1 cellular context compared by ENCODE assay signal in genomic region chr19:39679791-39680168, GRCh38.
TF ChIP-seq lines count a peak whose summit lies in the region.

No MANE protein-coding gene starts in this region.

TF ChIP-seq in H1, 55 proteins besides CTCF, POLR2A, EP300 and RAD21 (continued from another document):
- TF ChIP-seq, protein P1, sequence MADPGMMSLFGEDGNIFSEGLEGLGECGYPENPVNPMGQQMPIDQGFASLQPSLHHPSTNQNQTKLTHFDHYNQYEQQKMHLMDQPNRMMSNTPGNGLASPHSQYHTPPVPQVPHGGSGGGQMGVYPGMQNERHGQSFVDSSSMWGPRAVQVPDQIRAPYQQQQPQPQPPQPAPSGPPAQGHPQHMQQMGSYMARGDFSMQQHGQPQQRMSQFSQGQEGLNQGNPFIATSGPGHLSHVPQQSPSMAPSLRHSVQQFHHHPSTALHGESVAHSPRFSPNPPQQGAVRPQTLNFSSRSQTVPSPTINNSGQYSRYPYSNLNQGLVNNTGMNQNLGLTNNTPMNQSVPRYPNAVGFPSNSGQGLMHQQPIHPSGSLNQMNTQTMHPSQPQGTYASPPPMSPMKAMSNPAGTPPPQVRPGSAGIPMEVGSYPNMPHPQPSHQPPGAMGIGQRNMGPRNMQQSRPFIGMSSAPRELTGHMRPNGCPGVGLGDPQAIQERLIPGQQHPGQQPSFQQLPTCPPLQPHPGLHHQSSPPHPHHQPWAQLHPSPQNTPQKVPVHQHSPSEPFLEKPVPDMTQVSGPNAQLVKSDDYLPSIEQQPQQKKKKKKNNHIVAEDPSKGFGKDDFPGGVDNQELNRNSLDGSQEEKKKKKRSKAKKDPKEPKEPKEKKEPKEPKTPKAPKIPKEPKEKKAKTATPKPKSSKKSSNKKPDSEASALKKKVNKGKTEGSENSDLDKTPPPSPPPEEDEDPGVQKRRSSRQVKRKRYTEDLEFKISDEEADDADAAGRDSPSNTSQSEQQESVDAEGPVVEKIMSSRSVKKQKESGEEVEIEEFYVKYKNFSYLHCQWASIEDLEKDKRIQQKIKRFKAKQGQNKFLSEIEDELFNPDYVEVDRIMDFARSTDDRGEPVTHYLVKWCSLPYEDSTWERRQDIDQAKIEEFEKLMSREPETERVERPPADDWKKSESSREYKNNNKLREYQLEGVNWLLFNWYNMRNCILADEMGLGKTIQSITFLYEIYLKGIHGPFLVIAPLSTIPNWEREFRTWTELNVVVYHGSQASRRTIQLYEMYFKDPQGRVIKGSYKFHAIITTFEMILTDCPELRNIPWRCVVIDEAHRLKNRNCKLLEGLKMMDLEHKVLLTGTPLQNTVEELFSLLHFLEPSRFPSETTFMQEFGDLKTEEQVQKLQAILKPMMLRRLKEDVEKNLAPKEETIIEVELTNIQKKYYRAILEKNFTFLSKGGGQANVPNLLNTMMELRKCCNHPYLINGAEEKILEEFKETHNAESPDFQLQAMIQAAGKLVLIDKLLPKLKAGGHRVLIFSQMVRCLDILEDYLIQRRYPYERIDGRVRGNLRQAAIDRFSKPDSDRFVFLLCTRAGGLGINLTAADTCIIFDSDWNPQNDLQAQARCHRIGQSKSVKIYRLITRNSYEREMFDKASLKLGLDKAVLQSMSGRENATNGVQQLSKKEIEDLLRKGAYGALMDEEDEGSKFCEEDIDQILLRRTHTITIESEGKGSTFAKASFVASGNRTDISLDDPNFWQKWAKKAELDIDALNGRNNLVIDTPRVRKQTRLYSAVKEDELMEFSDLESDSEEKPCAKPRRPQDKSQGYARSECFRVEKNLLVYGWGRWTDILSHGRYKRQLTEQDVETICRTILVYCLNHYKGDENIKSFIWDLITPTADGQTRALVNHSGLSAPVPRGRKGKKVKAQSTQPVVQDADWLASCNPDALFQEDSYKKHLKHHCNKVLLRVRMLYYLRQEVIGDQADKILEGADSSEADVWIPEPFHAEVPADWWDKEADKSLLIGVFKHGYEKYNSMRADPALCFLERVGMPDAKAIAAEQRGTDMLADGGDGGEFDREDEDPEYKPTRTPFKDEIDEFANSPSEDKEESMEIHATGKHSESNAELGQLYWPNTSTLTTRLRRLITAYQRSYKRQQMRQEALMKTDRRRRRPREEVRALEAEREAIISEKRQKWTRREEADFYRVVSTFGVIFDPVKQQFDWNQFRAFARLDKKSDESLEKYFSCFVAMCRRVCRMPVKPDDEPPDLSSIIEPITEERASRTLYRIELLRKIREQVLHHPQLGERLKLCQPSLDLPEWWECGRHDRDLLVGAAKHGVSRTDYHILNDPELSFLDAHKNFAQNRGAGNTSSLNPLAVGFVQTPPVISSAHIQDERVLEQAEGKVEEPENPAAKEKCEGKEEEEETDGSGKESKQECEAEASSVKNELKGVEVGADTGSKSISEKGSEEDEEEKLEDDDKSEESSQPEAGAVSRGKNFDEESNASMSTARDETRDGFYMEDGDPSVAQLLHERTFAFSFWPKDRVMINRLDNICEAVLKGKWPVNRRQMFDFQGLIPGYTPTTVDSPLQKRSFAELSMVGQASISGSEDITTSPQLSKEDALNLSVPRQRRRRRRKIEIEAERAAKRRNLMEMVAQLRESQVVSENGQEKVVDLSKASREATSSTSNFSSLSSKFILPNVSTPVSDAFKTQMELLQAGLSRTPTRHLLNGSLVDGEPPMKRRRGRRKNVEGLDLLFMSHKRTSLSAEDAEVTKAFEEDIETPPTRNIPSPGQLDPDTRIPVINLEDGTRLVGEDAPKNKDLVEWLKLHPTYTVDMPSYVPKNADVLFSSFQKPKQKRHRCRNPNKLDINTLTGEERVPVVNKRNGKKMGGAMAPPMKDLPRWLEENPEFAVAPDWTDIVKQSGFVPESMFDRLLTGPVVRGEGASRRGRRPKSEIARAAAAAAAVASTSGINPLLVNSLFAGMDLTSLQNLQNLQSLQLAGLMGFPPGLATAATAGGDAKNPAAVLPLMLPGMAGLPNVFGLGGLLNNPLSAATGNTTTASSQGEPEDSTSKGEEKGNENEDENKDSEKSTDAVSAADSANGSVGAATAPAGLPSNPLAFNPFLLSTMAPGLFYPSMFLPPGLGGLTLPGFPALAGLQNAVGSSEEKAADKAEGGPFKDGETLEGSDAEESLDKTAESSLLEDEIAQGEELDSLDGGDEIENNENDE (IDR thresholded peaks at IDR 0.05; ENCODE audit: insufficient replicate concordance, low read length) = no peak
- TF ChIP-seq TBP (IDR thresholded peaks at IDR 0.05; ENCODE audit: low read depth, low read length) (no peak), EGR1 (IDR thresholded peaks at IDR 0.05; ENCODE audit: borderline replicate concordance, low read depth, low read length) (no peak), RFX5 (IDR thresholded peaks at IDR 0.05; ENCODE audit: borderline replicate concordance, low read depth, low read length) (no peak), RNF2 (IDR thresholded peaks at IDR 0.05; ENCODE audit: borderline replicate concordance, low read depth, low read length, missing control alignments, poor library complexity, severe bottlenecking) (no peak), BRCA1 (IDR thresholded peaks at IDR 0.05; ENCODE audit: low read depth, low read length) (no peak), TAF1 (IDR thresholded peaks at IDR 0.05; ENCODE audit: low read depth, low read length) (no peak), ATF2 (IDR thresholded peaks at IDR 0.05; ENCODE audit: low read length) (no peak), ATF3 (IDR thresholded peaks at IDR 0.05; ENCODE audit: insufficient read depth, low read depth, low read length) (no peak)
